Comparison of ENCODE assay signal across 1 cellular context in the genomic region with DNA sequence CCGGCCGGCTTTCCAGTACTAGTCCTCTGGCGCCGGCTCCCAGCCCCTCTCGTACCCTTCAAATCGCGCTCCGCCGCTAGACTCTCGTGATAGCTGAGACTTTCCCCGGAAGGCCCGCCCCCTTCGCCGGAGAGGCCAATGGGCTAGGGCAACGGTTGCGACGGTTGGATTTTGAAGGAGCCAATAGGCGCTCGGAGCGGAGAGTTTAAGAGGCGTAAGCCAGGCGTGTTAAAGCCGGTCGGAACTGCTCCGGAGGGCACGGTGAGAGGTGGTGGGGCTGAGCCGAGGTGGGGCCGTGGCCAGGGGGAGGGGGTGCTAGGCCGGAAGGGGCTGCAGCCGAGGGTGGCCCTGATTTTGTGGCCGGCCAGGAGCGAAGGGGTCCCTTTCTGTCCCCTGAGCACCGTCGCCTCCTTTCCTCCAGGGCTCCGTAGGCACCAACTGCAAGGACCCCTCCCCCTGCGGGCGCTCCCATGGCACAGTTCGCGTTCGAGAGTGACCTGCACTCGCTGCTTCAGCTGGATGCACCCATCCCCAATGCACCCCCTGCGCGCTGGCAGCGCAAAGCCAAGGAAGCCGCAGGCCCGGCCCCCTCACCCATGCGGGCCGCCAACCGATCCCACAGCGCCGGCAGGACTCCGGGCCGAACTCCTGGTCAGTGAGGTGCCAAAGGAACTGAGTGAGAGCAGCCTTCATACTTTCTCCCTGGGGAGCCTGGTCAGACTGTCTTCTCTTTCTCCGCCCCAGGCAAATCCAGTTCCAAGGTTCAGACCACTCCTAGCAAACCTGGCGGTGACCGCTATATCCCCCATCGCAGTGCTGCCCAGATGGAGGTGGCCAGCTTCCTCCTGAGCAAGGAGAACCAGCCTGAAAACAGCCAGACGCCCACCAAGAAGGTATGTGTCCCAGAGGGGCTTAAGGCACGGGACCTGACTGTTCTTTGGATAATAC.
TF ChIP-seq lines count a peak whose summit lies in the region.

A gene (plus strand): TSS at position 236 of the 948 bp plus-strand sequence. CDS start 235 bp downstream, at position 471.

TF ChIP-seq in K562, 482 proteins besides CTCF, POLR2A, EP300 and RAD21 (continued from another document and continues in another):
- TF ChIP-seq, protein P1, sequence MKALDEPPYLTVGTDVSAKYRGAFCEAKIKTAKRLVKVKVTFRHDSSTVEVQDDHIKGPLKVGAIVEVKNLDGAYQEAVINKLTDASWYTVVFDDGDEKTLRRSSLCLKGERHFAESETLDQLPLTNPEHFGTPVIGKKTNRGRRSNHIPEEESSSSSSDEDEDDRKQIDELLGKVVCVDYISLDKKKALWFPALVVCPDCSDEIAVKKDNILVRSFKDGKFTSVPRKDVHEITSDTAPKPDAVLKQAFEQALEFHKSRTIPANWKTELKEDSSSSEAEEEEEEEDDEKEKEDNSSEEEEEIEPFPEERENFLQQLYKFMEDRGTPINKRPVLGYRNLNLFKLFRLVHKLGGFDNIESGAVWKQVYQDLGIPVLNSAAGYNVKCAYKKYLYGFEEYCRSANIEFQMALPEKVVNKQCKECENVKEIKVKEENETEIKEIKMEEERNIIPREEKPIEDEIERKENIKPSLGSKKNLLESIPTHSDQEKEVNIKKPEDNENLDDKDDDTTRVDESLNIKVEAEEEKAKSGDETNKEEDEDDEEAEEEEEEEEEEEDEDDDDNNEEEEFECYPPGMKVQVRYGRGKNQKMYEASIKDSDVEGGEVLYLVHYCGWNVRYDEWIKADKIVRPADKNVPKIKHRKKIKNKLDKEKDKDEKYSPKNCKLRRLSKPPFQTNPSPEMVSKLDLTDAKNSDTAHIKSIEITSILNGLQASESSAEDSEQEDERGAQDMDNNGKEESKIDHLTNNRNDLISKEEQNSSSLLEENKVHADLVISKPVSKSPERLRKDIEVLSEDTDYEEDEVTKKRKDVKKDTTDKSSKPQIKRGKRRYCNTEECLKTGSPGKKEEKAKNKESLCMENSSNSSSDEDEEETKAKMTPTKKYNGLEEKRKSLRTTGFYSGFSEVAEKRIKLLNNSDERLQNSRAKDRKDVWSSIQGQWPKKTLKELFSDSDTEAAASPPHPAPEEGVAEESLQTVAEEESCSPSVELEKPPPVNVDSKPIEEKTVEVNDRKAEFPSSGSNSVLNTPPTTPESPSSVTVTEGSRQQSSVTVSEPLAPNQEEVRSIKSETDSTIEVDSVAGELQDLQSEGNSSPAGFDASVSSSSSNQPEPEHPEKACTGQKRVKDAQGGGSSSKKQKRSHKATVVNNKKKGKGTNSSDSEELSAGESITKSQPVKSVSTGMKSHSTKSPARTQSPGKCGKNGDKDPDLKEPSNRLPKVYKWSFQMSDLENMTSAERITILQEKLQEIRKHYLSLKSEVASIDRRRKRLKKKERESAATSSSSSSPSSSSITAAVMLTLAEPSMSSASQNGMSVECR (CRISPR knock-in tag; IDR thresholded peaks at IDR 0.05), result peak; percentile 59
- peak; percentile 67 for TF ChIP-seq SP1 (CRISPR knock-in tag; IDR thresholded peaks at IDR 0.05)
- no peak for TF ChIP-seq ZNF24 (IDR thresholded peaks at IDR 0.05)
- TF ChIP-seq KDM5B (IDR thresholded peaks at IDR 0.05; ENCODE audit: insufficient replicate concordance, low read depth, low read length), result peak; percentile 86
- peak; percentile 94 for TF ChIP-seq GABPA (tag; conservative IDR thresholded peaks at IDR 0.05; ENCODE audit: low read depth)
- TF ChIP-seq SAP30 (IDR thresholded peaks at IDR 0.05; ENCODE audit: borderline replicate concordance, insufficient read depth, low read depth, low read length, poor library complexity, severe bottlenecking), result peak; percentile 98
- TF ChIP-seq MAFF (IDR thresholded peaks at IDR 0.05; ENCODE audit: low read length), result peak; percentile 46; the same call in 1 of the 2 replicates
- TF ChIP-seq, protein P2, sequence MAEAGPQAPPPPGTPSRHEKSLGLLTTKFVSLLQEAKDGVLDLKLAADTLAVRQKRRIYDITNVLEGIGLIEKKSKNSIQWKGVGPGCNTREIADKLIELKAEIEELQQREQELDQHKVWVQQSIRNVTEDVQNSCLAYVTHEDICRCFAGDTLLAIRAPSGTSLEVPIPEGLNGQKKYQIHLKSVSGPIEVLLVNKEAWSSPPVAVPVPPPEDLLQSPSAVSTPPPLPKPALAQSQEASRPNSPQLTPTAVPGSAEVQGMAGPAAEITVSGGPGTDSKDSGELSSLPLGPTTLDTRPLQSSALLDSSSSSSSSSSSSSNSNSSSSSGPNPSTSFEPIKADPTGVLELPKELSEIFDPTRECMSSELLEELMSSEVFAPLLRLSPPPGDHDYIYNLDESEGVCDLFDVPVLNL (CRISPR knock-in tag; IDR thresholded peaks at IDR 0.05; ENCODE audit: low read depth), result peak; percentile 95
- no peak for TF ChIP-seq BCL6 (CRISPR knock-in tag; IDR thresholded peaks at IDR 0.05)
- TF ChIP-seq CREB1 (IDR thresholded peaks at IDR 0.05), result no peak
- peak; percentile 68 for TF ChIP-seq CREB1 (CRISPR knock-in tag; IDR thresholded peaks at IDR 0.05)
- TF ChIP-seq, protein P3, sequence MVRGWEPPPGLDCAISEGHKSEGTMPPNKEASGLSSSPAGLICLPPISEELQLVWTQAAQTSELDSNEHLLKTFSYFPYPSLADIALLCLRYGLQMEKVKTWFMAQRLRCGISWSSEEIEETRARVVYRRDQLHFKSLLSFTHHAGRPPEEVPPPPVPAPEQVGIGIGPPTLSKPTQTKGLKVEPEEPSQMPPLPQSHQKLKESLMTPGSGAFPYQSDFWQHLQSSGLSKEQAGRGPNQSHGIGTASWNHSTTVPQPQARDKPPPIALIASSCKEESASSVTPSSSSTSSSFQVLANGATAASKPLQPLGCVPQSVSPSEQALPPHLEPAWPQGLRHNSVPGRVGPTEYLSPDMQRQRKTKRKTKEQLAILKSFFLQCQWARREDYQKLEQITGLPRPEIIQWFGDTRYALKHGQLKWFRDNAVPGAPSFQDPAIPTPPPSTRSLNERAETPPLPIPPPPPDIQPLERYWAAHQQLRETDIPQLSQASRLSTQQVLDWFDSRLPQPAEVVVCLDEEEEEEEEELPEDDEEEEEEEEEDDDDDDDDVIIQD (CRISPR knock-in tag; IDR thresholded peaks at IDR 0.05), result 0 out of 2 replicates have a peak, but pooled peaks have one; percentile 16
- no peak for TF ChIP-seq ZNF76 (CRISPR knock-in tag; IDR thresholded peaks at IDR 0.05; ENCODE audit: borderline replicate concordance)
- TF ChIP-seq NFXL1 (CRISPR knock-in tag; IDR thresholded peaks at IDR 0.05), result no peak
- TF ChIP-seq, protein P4, sequence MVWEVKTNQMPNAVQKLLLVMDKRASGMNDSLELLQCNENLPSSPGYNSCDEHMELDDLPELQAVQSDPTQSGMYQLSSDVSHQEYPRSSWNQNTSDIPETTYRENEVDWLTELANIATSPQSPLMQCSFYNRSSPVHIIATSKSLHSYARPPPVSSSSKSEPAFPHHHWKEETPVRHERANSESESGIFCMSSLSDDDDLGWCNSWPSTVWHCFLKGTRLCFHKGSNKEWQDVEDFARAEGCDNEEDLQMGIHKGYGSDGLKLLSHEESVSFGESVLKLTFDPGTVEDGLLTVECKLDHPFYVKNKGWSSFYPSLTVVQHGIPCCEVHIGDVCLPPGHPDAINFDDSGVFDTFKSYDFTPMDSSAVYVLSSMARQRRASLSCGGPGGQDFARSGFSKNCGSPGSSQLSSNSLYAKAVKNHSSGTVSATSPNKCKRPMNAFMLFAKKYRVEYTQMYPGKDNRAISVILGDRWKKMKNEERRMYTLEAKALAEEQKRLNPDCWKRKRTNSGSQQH (CRISPR knock-in tag; IDR thresholded peaks at IDR 0.05), result peak; percentile 53; the same call in 1 of the 2 replicates
- TF ChIP-seq, protein P5, sequence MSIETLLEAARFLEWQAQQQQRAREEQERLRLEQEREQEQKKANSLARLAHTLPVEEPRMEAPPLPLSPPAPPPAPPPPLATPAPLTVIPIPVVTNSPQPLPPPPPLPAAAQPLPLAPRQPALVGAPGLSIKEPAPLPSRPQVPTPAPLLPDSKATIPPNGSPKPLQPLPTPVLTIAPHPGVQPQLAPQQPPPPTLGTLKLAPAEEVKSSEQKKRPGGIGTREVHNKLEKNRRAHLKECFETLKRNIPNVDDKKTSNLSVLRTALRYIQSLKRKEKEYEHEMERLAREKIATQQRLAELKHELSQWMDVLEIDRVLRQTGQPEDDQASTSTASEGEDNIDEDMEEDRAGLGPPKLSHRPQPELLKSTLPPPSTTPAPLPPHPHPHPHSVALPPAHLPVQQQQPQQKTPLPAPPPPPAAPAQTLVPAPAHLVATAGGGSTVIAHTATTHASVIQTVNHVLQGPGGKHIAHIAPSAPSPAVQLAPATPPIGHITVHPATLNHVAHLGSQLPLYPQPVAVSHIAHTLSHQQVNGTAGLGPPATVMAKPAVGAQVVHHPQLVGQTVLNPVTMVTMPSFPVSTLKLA (conservative IDR thresholded peaks at IDR 0.05), result peak; percentile 67 to 87
- TF ChIP-seq POLR2AphosphoS5 (IDR thresholded peaks at IDR 0.05; ENCODE audit: control insufficient read depth, insufficient read depth, low read depth, low read length), result peak; percentile 61; the same call in 1 of the 2 replicates
- TF ChIP-seq ZBTB17 (CRISPR knock-in tag; IDR thresholded peaks at IDR 0.05), result peak; percentile 77; the same call in 1 of the 2 replicates
- TF ChIP-seq RFX1 (IDR thresholded peaks at IDR 0.05), result no peak
- TF ChIP-seq KAT7 (CRISPR knock-in tag; IDR thresholded peaks at IDR 0.05; ENCODE audit: borderline replicate concordance), result no peak
- 0 out of 2 replicates have a peak, but pooled peaks have one; percentile 51 for TF ChIP-seq HLTF (IDR thresholded peaks at IDR 0.05)
- TF ChIP-seq, protein P6, sequence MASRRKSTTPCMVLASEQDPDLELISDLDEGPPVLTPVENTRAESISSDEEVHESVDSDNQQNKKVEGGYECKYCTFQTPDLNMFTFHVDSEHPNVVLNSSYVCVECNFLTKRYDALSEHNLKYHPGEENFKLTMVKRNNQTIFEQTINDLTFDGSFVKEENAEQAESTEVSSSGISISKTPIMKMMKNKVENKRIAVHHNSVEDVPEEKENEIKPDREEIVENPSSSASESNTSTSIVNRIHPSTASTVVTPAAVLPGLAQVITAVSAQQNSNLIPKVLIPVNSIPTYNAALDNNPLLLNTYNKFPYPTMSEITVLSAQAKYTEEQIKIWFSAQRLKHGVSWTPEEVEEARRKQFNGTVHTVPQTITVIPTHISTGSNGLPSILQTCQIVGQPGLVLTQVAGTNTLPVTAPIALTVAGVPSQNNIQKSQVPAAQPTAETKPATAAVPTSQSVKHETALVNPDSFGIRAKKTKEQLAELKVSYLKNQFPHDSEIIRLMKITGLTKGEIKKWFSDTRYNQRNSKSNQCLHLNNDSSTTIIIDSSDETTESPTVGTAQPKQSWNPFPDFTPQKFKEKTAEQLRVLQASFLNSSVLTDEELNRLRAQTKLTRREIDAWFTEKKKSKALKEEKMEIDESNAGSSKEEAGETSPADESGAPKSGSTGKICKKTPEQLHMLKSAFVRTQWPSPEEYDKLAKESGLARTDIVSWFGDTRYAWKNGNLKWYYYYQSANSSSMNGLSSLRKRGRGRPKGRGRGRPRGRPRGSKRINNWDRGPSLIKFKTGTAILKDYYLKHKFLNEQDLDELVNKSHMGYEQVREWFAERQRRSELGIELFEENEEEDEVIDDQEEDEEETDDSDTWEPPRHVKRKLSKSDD (conservative IDR thresholded peaks at IDR 0.05; ENCODE audit: low read length), result peak; percentile 95
- no peak for TF ChIP-seq ATF1 (CRISPR knock-in tag; IDR thresholded peaks at IDR 0.05)
- peak; percentile 70 for TF ChIP-seq ATF1 (tag; IDR thresholded peaks at IDR 0.05)
- peak; percentile 92 for TF ChIP-seq ARHGAP35 (IDR thresholded peaks at IDR 0.05; ENCODE audit: partially characterized antibody)
- TF ChIP-seq PML (IDR thresholded peaks at IDR 0.05; ENCODE audit: low read length), result 0 out of 2 replicates have a peak, but pooled peaks have one; percentile 13
- TF ChIP-seq NR2C2 (CRISPR knock-in tag; IDR thresholded peaks at IDR 0.05), result 0 out of 2 replicates have a peak, but pooled peaks have one; percentile 38
- TF ChIP-seq NR2C2 (tag; IDR thresholded peaks at IDR 0.05), result no peak
- TF ChIP-seq, protein P7, sequence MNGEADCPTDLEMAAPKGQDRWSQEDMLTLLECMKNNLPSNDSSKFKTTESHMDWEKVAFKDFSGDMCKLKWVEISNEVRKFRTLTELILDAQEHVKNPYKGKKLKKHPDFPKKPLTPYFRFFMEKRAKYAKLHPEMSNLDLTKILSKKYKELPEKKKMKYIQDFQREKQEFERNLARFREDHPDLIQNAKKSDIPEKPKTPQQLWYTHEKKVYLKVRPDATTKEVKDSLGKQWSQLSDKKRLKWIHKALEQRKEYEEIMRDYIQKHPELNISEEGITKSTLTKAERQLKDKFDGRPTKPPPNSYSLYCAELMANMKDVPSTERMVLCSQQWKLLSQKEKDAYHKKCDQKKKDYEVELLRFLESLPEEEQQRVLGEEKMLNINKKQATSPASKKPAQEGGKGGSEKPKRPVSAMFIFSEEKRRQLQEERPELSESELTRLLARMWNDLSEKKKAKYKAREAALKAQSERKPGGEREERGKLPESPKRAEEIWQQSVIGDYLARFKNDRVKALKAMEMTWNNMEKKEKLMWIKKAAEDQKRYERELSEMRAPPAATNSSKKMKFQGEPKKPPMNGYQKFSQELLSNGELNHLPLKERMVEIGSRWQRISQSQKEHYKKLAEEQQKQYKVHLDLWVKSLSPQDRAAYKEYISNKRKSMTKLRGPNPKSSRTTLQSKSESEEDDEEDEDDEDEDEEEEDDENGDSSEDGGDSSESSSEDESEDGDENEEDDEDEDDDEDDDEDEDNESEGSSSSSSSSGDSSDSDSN (IDR thresholded peaks at IDR 0.05; ENCODE audit: borderline replicate concordance in 1 of 2, low read depth in 2 of 2, low read length in 2 of 2), result peak in 1 of 2 experiments; percentile 56; a peak in 2 of 4 replicates
- peak; percentile 100 for TF ChIP-seq MYBL2 (IDR thresholded peaks at IDR 0.05; ENCODE audit: low read depth)
- peak; percentile 97; the same call in 1 of the 2 replicates for TF ChIP-seq MYBL2 (CRISPR knock-in tag; IDR thresholded peaks at IDR 0.05; ENCODE audit: borderline replicate concordance)
- peak; percentile 87 for TF ChIP-seq SUPT5H (IDR thresholded peaks at IDR 0.05)
- 0 out of 2 replicates have a peak, but pooled peaks have one; percentile 37 for TF ChIP-seq ZNF431 (CRISPR knock-in tag; IDR thresholded peaks at IDR 0.05)
- TF ChIP-seq CHD2 (IDR thresholded peaks at IDR 0.05; ENCODE audit: low read depth, low read length), result peak; percentile 98
- TF ChIP-seq FOS (IDR thresholded peaks at IDR 0.05; ENCODE audit: extremely low read depth, insufficient read length), result peak; percentile 83
- TF ChIP-seq, protein P8, sequence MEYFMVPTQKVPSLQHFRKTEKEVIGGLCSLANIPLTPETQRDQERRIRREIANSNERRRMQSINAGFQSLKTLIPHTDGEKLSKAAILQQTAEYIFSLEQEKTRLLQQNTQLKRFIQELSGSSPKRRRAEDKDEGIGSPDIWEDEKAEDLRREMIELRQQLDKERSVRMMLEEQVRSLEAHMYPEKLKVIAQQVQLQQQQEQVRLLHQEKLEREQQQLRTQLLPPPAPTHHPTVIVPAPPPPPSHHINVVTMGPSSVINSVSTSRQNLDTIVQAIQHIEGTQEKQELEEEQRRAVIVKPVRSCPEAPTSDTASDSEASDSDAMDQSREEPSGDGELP (CRISPR knock-in tag; IDR thresholded peaks at IDR 0.05; ENCODE audit: borderline replicate concordance), result peak; percentile 47; the same call in 1 of the 2 replicates
- TF ChIP-seq, protein P9, sequence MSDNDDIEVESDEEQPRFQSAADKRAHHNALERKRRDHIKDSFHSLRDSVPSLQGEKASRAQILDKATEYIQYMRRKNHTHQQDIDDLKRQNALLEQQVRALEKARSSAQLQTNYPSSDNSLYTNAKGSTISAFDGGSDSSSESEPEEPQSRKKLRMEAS (CRISPR knock-in tag; IDR thresholded peaks at IDR 0.05), result peak; percentile 62; the same call in 1 of the 2 replicates
